31 cellular contexts compared by ENCODE assay signal in genomic region chr7:47540053-47540386, GRCh38. TPM values are rescaled to one million over a fixed set of nuclear protein-coding genes. Genes with fewer than 3 reads are reported as not detected.
DNase-seq lines count a peak whose midpoint lies in the region; FAIRE-seq and TF ChIP-seq lines count a peak whose summit lies in the region.
"Had no signal": no experiment of that assay in that cellular context is flagged by ENCODE, and none has a peak within 500 bp of the region (broad histone marks: within the 10 kb centered on the region; RNA-seq: fewer than 3 reads in every experiment).

No MANE protein-coding gene starts in this region.

- H3K9ac ChIP-seq in OCI-LY1 (ENCODE audit: low read length): peak overlapping the region; percentile 43; the same call in 1 of the 2 replicates
- H3K9ac ChIP-seq in astrocyte (ENCODE audit: low read length): peak overlapping the region; percentile 1

- H3K79me2 ChIP-seq in OCI-LY1 (ENCODE audit: insufficient read depth, low read length) (peaks cover 42% of the 10 kb centered on the region), astrocyte (ENCODE audit: insufficient read depth, low read length) (peaks cover 54% of the 10 kb centered on the region)

- no peaks in the 10 kb centered on the region for H3K27me3 Mint-ChIP-seq in astrocyte (ENCODE audit: low read depth, unreplicated experiment)
- H3K27me3 Mint-ChIP-seq: central memory CD8-positive, alpha-beta T cell had no signal

- no peaks in the 10 kb centered on the region for H3K9me2 ChIP-seq in OCI-LY1 (ENCODE audit: low read depth, low read length)

- no peaks in the 10 kb centered on the region for H3F3A ChIP-seq in OCI-LY1 (ENCODE audit: insufficient read depth, low read length)

- peaks cover 3% of the 10 kb centered on the region; the same call in 1 of the 2 replicates for H3K36me3 ChIP-seq in OCI-LY1 (ENCODE audit: insufficient read depth, low read length)
- H3K36me3 ChIP-seq in astrocyte (ENCODE audit: insufficient read depth, low read length): no peaks in the 10 kb centered on the region
- H3K36me3 ChIP-seq in mesodermal cell (ENCODE audit: control insufficient read depth, insufficient read depth, low read length): no peaks in the 10 kb centered on the region
- no peaks in the 10 kb centered on the region for H3K36me3 ChIP-seq in tibial nerve
- H3K36me3 ChIP-seq: ascending aorta, gastrocnemius medialis, upper lobe of right lung had no signal

- H3K36me3 Mint-ChIP-seq in astrocyte (ENCODE audit: low read depth, unreplicated experiment): peaks cover 14% of the 10 kb centered on the region
- H3K36me3 Mint-ChIP-seq: activated naive CD8-positive, alpha-beta T cell had no signal

- H2AFZ ChIP-seq in OCI-LY1 (ENCODE audit: low read length) (no peak overlapping the region), astrocyte (ENCODE audit: low read depth, low read length) (peak overlapping the region; percentile 16)

- peaks cover 48% of the 10 kb centered on the region for H3K4me1 Mint-ChIP-seq in astrocyte (ENCODE audit: low read depth, unreplicated experiment)
- H3K4me1 Mint-ChIP-seq: activated CD4-positive, alpha-beta memory T cell treated with anti-CD3 and anti-CD28 coated beads, Interleukin-2, amount 10 ng/mL, durations not matched to agents 7 days and 5 days; central memory CD8-positive, alpha-beta T cell; naive thymus-derived CD4-positive, alpha-beta T cell had no signal

- DNase-seq in astrocyte (ENCODE audit: low read depth) (no peak), tibial nerve (ENCODE audit: low spot score in 2 of 2) (no peak), DMS79 treated with DMSO at 0.1 percent for 48 hours (lab: John Stamatoyannopoulos, UW) (no peak), caudate nucleus (lab: John Stamatoyannopoulos, UW) (no peak), activated gamma-delta T cell (lab: John Stamatoyannopoulos, UW) (no peak)
- DNase-seq: activated CD4-positive, alpha-beta memory T cell treated with anti-CD3 and anti-CD28 coated beads, Interleukin-2, amount 10 ng/mL, durations not matched to agents 7 days and 5 days; activated CD4-positive, alpha-beta T cell treated with anti-CD3 and anti-CD28 coated beads for 1 hour; activated CD8-positive, alpha-beta memory T cell treated with anti-CD3 and anti-CD28 coated beads, Interleukin-2, amount 50 U/mL, for 48 hours; CD4-positive, alpha-beta T cell; gastrocnemius medialis; midbrain; naive thymus-derived CD4-positive, alpha-beta T cell; NCI-H1092 treated with DMSO at 0.1 percent for 48 hours; NCI-H187; NCI-H524 treated with DMSO at 0.1 percent for 48 hours; NK-92 treated with Interleukin-12 subunit alpha and Interleukin-12 subunit beta, amount 100 ng/mL, for 24 hours; stimulated activated CD4-positive, alpha-beta T cell treated with anti-CD3 and anti-CD28 coated beads, Interleukin-1b, Interleukin-23, amount 100 ng/mL, for 48 hours; stimulated activated CD8-positive, alpha-beta memory T cell treated with anti-CD3 and anti-CD28 coated beads, Interleukin-4, amount 100 ng/mL, for 48 hours; T-helper 2 cell had no signal

- TF ChIP-seq EP300 in tibial nerve (IDR thresholded peaks at IDR 0.05): no peak

- H3K9me3 Mint-ChIP-seq in astrocyte (ENCODE audit: unreplicated experiment): peaks cover 2% of the 10 kb centered on the region
- H3K9me3 Mint-ChIP-seq: activated CD4-positive, alpha-beta memory T cell treated with anti-CD3 and anti-CD28 coated beads, Interleukin-2, amount 10 ng/mL, durations not matched to agents 7 days and 5 days; activated T-helper 2 cell treated with anti-CD3 and anti-CD28 coated beads, Interferon-gamma antibody, Interleukin-2, Interleukin-4, amounts not matched to agents 10 μg/mL and 5 μg/mL and 100 μg/mL, durations not matched to agents 14 hours and 24 hours and 36 hours; CD4-positive, alpha-beta T cell; central memory CD8-positive, alpha-beta T cell had no signal

- H3K27me3 ChIP-seq in OCI-LY1 (ENCODE audit: insufficient read depth, low read length) (no peaks in the 10 kb centered on the region), astrocyte (ENCODE audit: insufficient read depth, low read length) (no peaks in the 10 kb centered on the region), tibial nerve (no peaks in the 10 kb centered on the region)
- H3K27me3 ChIP-seq: ascending aorta, gastrocnemius medialis, upper lobe of right lung had no signal

- H3K4me2 ChIP-seq in OCI-LY1 (ENCODE audit: low read length) (peak overlapping the region; percentile 55; the same call in 1 of the 2 replicates), astrocyte (ENCODE audit: low read length) (peak overlapping the region; percentile 7)

- FAIRE-seq in astrocyte (lab: Jason Lieb, UNC): no peak
- FAIRE-seq: endometrium, GM12878, H54 had no signal

- H3K27ac Mint-ChIP-seq in astrocyte (ENCODE audit: unreplicated experiment): peak overlapping the region; percentile 93
- H3K27ac Mint-ChIP-seq: activated CD4-positive, alpha-beta memory T cell treated with anti-CD3 and anti-CD28 coated beads, Interleukin-2, amount 10 ng/mL, durations not matched to agents 7 days and 5 days; activated naive CD8-positive, alpha-beta T cell; activated T-helper 2 cell treated with anti-CD3 and anti-CD28 coated beads, Interferon-gamma antibody, Interleukin-2, Interleukin-4, amounts not matched to agents 10 μg/mL and 5 μg/mL and 100 μg/mL, durations not matched to agents 14 hours and 24 hours and 36 hours; CD4-positive, alpha-beta T cell; naive thymus-derived CD4-positive, alpha-beta T cell had no signal

- H3K9me3 ChIP-seq in OCI-LY1 (ENCODE audit: low read length) (no peaks in the 10 kb centered on the region), astrocyte (ENCODE audit: insufficient read depth, low read depth, low read length) (no peaks in the 10 kb centered on the region), mesodermal cell (ENCODE audit: control insufficient read depth, low read length) (no peaks in the 10 kb centered on the region), tibial nerve (no peaks in the 10 kb centered on the region)
- H3K9me3 ChIP-seq: ascending aorta, gastrocnemius medialis, upper lobe of right lung had no signal

- TF ChIP-seq CTCF in OCI-LY1 (IDR thresholded peaks at IDR 0.05; ENCODE audit: low read length) (no peak), astrocyte (IDR thresholded peaks at IDR 0.05; ENCODE audit: insufficient read depth, low read depth, low read length) (no peak), tibial nerve (IDR thresholded peaks at IDR 0.05) (no peak)

- H3K27ac ChIP-seq in OCI-LY1 (ENCODE audit: low read depth, low read length, poor library complexity, severe bottlenecking): peak overlapping the region; percentile 63
- no peak overlapping the region for H3K27ac ChIP-seq in astrocyte (ENCODE audit: low read depth, low read length)
- peak overlapping the region; percentile 57 for H3K27ac ChIP-seq in mesodermal cell (ENCODE audit: low read depth, low read length, severe bottlenecking)
- H3K27ac ChIP-seq in tibial nerve: peak overlapping the region in 3 of 4 donors; percentile 17 to 79 (median 66)
- no peak overlapping the region for H3K27ac ChIP-seq in caudate nucleus (ENCODE audit: low read depth, low read length)
- H3K27ac ChIP-seq: ascending aorta, gastrocnemius medialis, SK-N-MC, upper lobe of right lung had no signal

- no peaks in the 10 kb centered on the region for H4K20me1 ChIP-seq in OCI-LY1 (ENCODE audit: insufficient read depth, low read length)
- peaks cover 40% of the 10 kb centered on the region for H4K20me1 ChIP-seq in astrocyte (ENCODE audit: insufficient read depth, low read length)

- TF ChIP-seq POLR2A in tibial nerve (IDR thresholded peaks at IDR 0.05): no peak

- WGBS in mesodermal cell (ENCODE audit: insufficient coverage in 2 of 2), 2 experiments: 93% methylated on average over 4 of the region's 4 CpGs
- WGBS in tibial nerve, 2 donors: 72 to 80% methylated on average over 4 of the region's 4 CpGs

- H3K4me1 ChIP-seq in OCI-LY1 (ENCODE audit: insufficient read depth, low read length, severe bottlenecking): peaks cover 75% of the 10 kb centered on the region
- peaks cover 46% of the 10 kb centered on the region for H3K4me1 ChIP-seq in astrocyte (ENCODE audit: insufficient read depth, low read length)
- H3K4me1 ChIP-seq in mesodermal cell (ENCODE audit: control insufficient read depth, insufficient read depth, low read length, poor library complexity, severe bottlenecking): peaks cover 56% of the 10 kb centered on the region
- peaks cover 0 to 71% (median 30%) of the 10 kb centered on the region in 4 donors for H3K4me1 ChIP-seq in tibial nerve

- H3K4me3 ChIP-seq in OCI-LY1 (ENCODE audit: low read depth, low read length, poor library complexity, severe bottlenecking) (peak overlapping the region; percentile 52), astrocyte (ENCODE audit: insufficient read depth, low read depth, low read length) (no peak overlapping the region), mesodermal cell (ENCODE audit: extremely low read depth, insufficient read depth, low read length, poor library complexity, severe bottlenecking) (no peak overlapping the region), tibial nerve (no peak overlapping the region)
- H3K4me3 ChIP-seq: ascending aorta, gastrocnemius medialis, GM12878, SK-N-MC, skin epidermis, upper lobe of right lung had no signal

- H3K4me3 Mint-ChIP-seq in astrocyte (ENCODE audit: unreplicated experiment): no peak overlapping the region
- H3K4me3 Mint-ChIP-seq: activated CD4-positive, alpha-beta memory T cell treated with anti-CD3 and anti-CD28 coated beads, Interleukin-2, amount 10 ng/mL, durations not matched to agents 7 days and 5 days; activated naive CD8-positive, alpha-beta T cell; CD4-positive, alpha-beta T cell; central memory CD8-positive, alpha-beta T cell; naive thymus-derived CD4-positive, alpha-beta T cell had no signal

RNA-seq across cellular contexts. Expression of gene TNS3, which starts 41.9 kb away (rescaled TPM):
- total RNA-seq in astrocyte (92.9 and 105 TPM in 2 replicates), tibial nerve (100 to 1,000 TPM; 118 to 142 (median 133) TPM)
- polyA plus RNA-seq in mesodermal cell (2013, experiment 1 of 2): 37.7 TPM
- polyA plus RNA-seq in mesodermal cell (2013, experiment 2 of 2): 37.1 TPM
- polyA plus RNA-seq: naive thymus-derived CD4-positive, alpha-beta T cell had no signal

Comparison
In these comparisons a context has a peak if more than half of its experiments do, and no peak if none do; other contexts are left out.
1. H3K27ac ChIP-seq: peak in OCI-LY1 (single experiment), mesodermal cell (single experiment) and tibial nerve (3 of 4); none in astrocyte (single experiment) and caudate nucleus (single experiment).